In the genomic region with DNA sequence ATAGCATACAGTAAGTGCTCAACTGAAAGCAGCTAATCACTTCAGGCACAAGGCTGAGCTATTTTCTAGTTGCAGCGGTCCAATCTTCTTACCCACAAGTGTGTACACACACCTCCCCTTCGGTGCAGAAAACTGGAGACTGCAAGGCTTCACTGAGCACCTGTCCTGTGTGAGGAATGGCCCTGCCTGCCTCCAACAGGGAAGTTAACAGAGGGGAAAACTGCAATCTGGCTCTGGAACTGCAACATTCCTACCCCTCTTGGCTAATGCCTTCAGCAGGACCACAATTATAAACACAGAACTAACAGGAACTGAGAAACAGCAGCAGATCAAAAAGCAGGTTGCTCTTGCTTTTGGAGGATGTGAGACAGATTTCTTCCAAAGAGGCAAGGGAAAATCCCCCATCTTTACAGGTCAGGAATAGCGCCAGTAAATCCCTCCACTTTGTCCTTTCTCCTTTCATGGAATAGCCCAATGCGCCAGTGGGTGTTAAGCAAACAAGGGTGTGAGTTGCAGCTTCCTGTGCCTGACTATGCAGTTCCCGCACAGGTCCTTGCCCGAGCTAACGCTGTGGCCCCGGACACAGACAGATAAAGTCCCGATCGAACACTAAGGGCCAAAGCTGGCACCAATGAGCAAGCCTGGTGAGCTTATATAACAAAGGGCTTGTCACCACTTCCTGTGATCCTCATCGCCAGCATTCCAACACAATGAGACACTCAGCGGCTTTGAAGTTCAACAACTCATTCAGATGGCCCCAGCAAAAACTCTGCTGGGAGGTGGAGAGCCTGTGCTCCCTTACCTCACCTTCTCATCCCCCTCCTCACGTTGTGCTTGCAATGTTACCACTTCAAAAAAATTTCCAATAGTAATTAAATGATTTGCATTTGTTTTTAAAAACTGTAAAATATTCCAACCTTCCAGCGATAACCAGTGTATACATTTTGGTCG, we compare ENCODE assay signal across 8 cellular contexts. TPM values are rescaled to one million over a fixed set of nuclear protein-coding genes. Genes with fewer than 3 reads are reported as not detected.
DNase-seq lines count a peak whose midpoint lies in the region; TF ChIP-seq lines count a peak whose summit lies in the region.

No MANE protein-coding gene starts in this region.

- DNase-seq in NCI-H1417 (lab: John Stamatoyannopoulos, UW) (peak; percentile 16 to 49 (median 41)), NCI-H1417 treated with DMSO at 0.1 percent for 48 hours (lab: John Stamatoyannopoulos, UW) (no peak), NCI-H510A treated with DMSO at 0.1 percent for 48 hours (lab: John Stamatoyannopoulos, UW) (peak; percentile 68), dorsolateral prefrontal cortex (peak in 5 of 10 donors; percentile 42 to 72 (median 62)), tibial artery (peak in 1 of 2 donors; percentile 78), NCI-H1105 treated with DMSO at 0.1 percent for 48 hours (lab: John Stamatoyannopoulos, UW) (no peak)
- DNase-seq in stimulated activated CD4-positive, alpha-beta T cell treated with anti-CD3 and anti-CD28 coated beads, Interleukin-4, amount 100 ng/mL, for 1 hour: no peak

- H3K27me3 ChIP-seq in dorsolateral prefrontal cortex: no peaks in the 10 kb centered on the region
- H3K27me3 ChIP-seq in liver (ENCODE audit: control insufficient read depth in 4 of 4, insufficient read depth in 4 of 4, low read length in 3 of 4): no peaks in the 10 kb centered on the region
- no peaks in the 10 kb centered on the region for H3K27me3 ChIP-seq in tibial artery

- H3K9me3 ChIP-seq in liver (ENCODE audit: control insufficient read depth in 4 of 4, low read length in 3 of 4): no peaks in the 10 kb centered on the region
- H3K9me3 ChIP-seq in tibial artery: no peaks in the 10 kb centered on the region

- TF ChIP-seq CTCF in dorsolateral prefrontal cortex (IDR thresholded peaks at IDR 0.05 in 54 of 56, conservative IDR thresholded peaks at IDR 0.05 in 2 of 56; ENCODE audit: low read depth in 1 of 56, partially characterized antibody in 56 of 56) (peak in 3 of 56 donors; percentile 13 to 32 (median 17)), liver (IDR thresholded peaks at IDR 0.05; ENCODE audit: low read depth, low read length, missing input control) (no peak), tibial artery (IDR thresholded peaks at IDR 0.05) (no peak)

- WGBS in liver: 19% methylated on average over 15 of the region's 15 CpGs

- H3K36me3 ChIP-seq in liver (ENCODE audit: control insufficient read depth in 4 of 4, insufficient read depth in 3 of 4, low read depth in 1 of 4, low read length in 3 of 4) (peaks cover 0 to 3% (median 0%) of the 10 kb centered on the region in 4 donors), tibial artery (no peaks in the 10 kb centered on the region)

- H3K9ac ChIP-seq in liver (ENCODE audit: low read depth in 1 of 2, low read length in 2 of 2): peak overlapping the region in 1 of 2 donors; percentile 40

- intact Hi-C loops in dorsolateral prefrontal cortex (cut with DNase I) (no loop called here), tibial artery (cut with DNase I; ENCODE audit: low total_unique reads) (no loop called here)

- H3K27ac ChIP-seq in dorsolateral prefrontal cortex (peak overlapping the region in 48 of 59 donors; percentile 5 to 76 (median 58)), liver (ENCODE audit: low read depth in 1 of 2, low read length in 2 of 2) (peak overlapping the region; percentile 85 to 96), tibial artery (peak overlapping the region; percentile 62 to 71)

- peak; percentile 36 to 60 for TF ChIP-seq RAD21 in liver (IDR thresholded peaks at IDR 0.05)

- peak overlapping the region in 24 of 59 donors; percentile 1 to 44 (median 10) for H3K4me3 ChIP-seq in dorsolateral prefrontal cortex
- no peak overlapping the region for H3K4me3 ChIP-seq in liver (ENCODE audit: low read depth in 1 of 3, low read length in 3 of 3)
- H3K4me3 ChIP-seq in tibial artery: peak overlapping the region; percentile 14 to 29

- H3K4me1 ChIP-seq in liver (ENCODE audit: control insufficient read depth in 4 of 4, insufficient read depth in 4 of 4, low read length in 3 of 4): peaks cover 15 to 63% (median 56%) of the 10 kb centered on the region in 4 donors
- peaks cover 0 to 70% (median 44%) of the 10 kb centered on the region in 4 donors for H3K4me1 ChIP-seq in tibial artery

TF ChIP-seq in liver, 16 proteins besides CTCF, POLR2A, EP300 and RAD21:
- TF ChIP-seq GABPA (IDR thresholded peaks at IDR 0.05 in 1 of 2, conservative IDR thresholded peaks at IDR 0.05 in 1 of 2) (peak; percentile 44 to 76), TAF1 (conservative IDR thresholded peaks at IDR 0.05) (peak; percentile 72), FOXA1 (IDR thresholded peaks at IDR 0.05) (peak; percentile 44), EGR1 (IDR thresholded peaks at IDR 0.05; ENCODE audit: low read depth in 2 of 2) (peak in 1 of 2 donors; percentile 78), SP1 (IDR thresholded peaks at IDR 0.05) (peak; percentile 95), HNF4G (IDR thresholded peaks at IDR 0.05) (peak; percentile 63), YY1 (IDR thresholded peaks at IDR 0.05) (peak; percentile 67), NR2F2 (IDR thresholded peaks at IDR 0.05) (peak; percentile 67), RXRA (IDR thresholded peaks at IDR 0.05) (peak; percentile 94 to 98), FOXA2 (IDR thresholded peaks at IDR 0.05) (peak; percentile 75), JUND (IDR thresholded peaks at IDR 0.05) (peak; percentile 93 to 96), HNF4A (conservative IDR thresholded peaks at IDR 0.05) (peak; percentile 74 to 85)
- TF ChIP-seq, protein P1, sequence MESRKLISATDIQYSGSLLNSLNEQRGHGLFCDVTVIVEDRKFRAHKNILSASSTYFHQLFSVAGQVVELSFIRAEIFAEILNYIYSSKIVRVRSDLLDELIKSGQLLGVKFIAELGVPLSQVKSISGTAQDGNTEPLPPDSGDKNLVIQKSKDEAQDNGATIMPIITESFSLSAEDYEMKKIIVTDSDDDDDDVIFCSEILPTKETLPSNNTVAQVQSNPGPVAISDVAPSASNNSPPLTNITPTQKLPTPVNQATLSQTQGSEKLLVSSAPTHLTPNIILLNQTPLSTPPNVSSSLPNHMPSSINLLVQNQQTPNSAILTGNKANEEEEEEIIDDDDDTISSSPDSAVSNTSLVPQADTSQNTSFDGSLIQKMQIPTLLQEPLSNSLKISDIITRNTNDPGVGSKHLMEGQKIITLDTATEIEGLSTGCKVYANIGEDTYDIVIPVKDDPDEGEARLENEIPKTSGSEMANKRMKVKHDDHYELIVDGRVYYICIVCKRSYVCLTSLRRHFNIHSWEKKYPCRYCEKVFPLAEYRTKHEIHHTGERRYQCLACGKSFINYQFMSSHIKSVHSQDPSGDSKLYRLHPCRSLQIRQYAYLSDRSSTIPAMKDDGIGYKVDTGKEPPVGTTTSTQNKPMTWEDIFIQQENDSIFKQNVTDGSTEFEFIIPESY (IDR thresholded peaks at IDR 0.05): peak; percentile 83
- TF ChIP-seq, protein P2, sequence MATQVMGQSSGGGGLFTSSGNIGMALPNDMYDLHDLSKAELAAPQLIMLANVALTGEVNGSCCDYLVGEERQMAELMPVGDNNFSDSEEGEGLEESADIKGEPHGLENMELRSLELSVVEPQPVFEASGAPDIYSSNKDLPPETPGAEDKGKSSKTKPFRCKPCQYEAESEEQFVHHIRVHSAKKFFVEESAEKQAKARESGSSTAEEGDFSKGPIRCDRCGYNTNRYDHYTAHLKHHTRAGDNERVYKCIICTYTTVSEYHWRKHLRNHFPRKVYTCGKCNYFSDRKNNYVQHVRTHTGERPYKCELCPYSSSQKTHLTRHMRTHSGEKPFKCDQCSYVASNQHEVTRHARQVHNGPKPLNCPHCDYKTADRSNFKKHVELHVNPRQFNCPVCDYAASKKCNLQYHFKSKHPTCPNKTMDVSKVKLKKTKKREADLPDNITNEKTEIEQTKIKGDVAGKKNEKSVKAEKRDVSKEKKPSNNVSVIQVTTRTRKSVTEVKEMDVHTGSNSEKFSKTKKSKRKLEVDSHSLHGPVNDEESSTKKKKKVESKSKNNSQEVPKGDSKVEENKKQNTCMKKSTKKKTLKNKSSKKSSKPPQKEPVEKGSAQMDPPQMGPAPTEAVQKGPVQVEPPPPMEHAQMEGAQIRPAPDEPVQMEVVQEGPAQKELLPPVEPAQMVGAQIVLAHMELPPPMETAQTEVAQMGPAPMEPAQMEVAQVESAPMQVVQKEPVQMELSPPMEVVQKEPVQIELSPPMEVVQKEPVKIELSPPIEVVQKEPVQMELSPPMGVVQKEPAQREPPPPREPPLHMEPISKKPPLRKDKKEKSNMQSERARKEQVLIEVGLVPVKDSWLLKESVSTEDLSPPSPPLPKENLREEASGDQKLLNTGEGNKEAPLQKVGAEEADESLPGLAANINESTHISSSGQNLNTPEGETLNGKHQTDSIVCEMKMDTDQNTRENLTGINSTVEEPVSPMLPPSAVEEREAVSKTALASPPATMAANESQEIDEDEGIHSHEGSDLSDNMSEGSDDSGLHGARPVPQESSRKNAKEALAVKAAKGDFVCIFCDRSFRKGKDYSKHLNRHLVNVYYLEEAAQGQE (IDR thresholded peaks at IDR 0.05): peak; percentile 50
- TF ChIP-seq, protein P3, sequence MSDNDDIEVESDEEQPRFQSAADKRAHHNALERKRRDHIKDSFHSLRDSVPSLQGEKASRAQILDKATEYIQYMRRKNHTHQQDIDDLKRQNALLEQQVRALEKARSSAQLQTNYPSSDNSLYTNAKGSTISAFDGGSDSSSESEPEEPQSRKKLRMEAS (IDR thresholded peaks at IDR 0.05): peak; percentile 94
- TF ChIP-seq, protein P4, sequence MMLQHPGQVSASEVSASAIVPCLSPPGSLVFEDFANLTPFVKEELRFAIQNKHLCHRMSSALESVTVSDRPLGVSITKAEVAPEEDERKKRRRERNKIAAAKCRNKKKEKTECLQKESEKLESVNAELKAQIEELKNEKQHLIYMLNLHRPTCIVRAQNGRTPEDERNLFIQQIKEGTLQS (IDR thresholded peaks at IDR 0.05): peak; percentile 83

RNA-seq across cellular contexts. Expression of a gene that starts 21.5 kb away (rescaled TPM):
- total RNA-seq in dorsolateral prefrontal cortex (10 to 100 TPM in 104 of 120 experiments, 1 to 10 TPM in 16; 6.0 to 49.5 (median 17.2) TPM), liver (10 to 100 TPM in 1 of 2 donors, 1 to 10 TPM in 1; 3.4 to 17.3 TPM)
- polyA plus RNA-seq in liver: 10 to 100 TPM in 1 of 2 donors, 1 to 10 TPM in 1; 3.6 to 10.4 TPM

Comparison
In these comparisons a context has a peak if more than half of its experiments do, and no peak if none do; other contexts are left out.
1. DNase-seq: peak in NCI-H1417 (3 of 3) and NCI-H510A treated with DMSO at 0.1 percent for 48 hours (single experiment); none in NCI-H1417 treated with DMSO at 0.1 percent for 48 hours (single experiment), stimulated activated CD4-positive, alpha-beta T cell treated with anti-CD3 and anti-CD28 coated beads, Interleukin-4, amount 100 ng/mL, for 1 hour (single experiment) and NCI-H1105 treated with DMSO at 0.1 percent for 48 hours (single experiment).
2. H3K4me3 ChIP-seq: peak in tibial artery (2 of 2); none in liver (0 of 3).
3. Peak in every context shown above with its lines, with median percentiles within 50 percentile points of each other: H3K27ac ChIP-seq.